8 cellular contexts compared by ENCODE assay signal in the genomic region with DNA sequence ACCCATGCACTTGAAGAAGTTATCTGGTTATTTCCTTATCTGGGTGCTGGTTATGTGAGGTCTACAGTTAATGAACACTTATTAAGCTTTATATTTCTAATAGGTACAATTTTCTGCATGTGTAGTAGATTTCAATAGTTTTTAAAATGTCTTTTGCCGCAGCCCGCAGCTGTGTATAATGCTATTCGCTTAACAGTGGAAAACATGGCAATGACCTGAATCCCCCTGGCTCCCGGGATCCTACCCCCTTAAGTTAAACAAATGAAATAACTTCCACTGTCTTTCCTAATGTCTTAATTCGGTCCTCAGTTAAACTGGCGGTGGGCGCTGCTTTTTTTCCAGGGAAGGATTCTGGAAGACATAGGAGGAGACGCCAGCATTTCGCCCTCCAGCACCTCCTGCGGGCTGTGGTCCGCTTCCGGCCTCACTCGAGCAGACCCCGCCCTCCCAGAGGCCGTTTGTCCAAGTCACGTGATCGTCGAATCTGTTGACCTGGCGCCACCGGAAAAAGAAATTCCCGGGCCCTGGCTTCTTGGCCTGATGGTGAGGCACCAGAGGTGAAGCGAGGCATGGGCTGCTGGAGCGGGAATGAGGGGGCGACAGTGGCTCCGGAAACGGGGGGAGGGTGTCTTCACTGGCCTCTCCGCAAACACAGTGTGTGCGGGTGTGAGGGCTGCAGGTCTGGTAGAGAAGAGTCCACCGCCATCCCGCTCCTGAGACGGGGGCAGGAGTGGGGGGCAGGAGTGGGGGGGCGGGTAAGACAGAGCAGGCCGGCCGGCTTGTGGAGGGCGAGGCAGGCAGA. TPM values are rescaled to one million over a fixed set of nuclear protein-coding genes. Genes with fewer than 3 reads are reported as not detected.
DNase-seq lines count a peak whose midpoint lies in the region; ATAC-seq, FAIRE-seq and TF ChIP-seq lines count a peak whose summit lies in the region.

No MANE protein-coding gene starts in this region.

- intact Hi-C loops in right lobe of liver (cut with DNase I) = no loop called here

- TF ChIP-seq EP300 in A549 (IDR thresholded peaks at IDR 0.05) = no peak

- WGBS in A549 (ENCODE audit: missing lambda C conversion rate) = 3% methylated on average over 32 of the region's 35 CpGs
- WGBS in right lobe of liver (ENCODE audit: insufficient coverage, low coverage, low lambda C conversion rate, missing lambda C conversion rate) = 2% methylated on average over 34 of the region's 35 CpGs

- TF ChIP-seq POLR2A in A549 (IDR thresholded peaks at IDR 0.05; ENCODE audit: low read length) (peak; percentile 71), right lobe of liver (IDR thresholded peaks at IDR 0.05) (peak; percentile 76)

- CTCF ChIA-PET in A549 (lab: Yijun Ruan, JAX) = interaction anchor here (0.6 to 3.4 kb wide), 11 partner anchors 12 to 381 kb away, joined by 3 to 15 read pairs (median 4); no protein-coding TSS in a partner anchor

- ATAC-seq in A549 (peak; percentile 96 to 99), GM18511 (IDR thresholded peaks at IDR 0.05; ENCODE audit: unreplicated experiment) (peak; percentile 78), HG03342 (IDR thresholded peaks at IDR 0.05; ENCODE audit: unreplicated experiment) (peak; percentile 74), right lobe of liver (peak; percentile 96 to 98 (median 98))

- H3K4me3 ChIP-seq in A549 (peak overlapping the region; percentile 56), duodenal mucosa (ENCODE audit: low read depth in 1 of 2, low read length in 2 of 2) (peak overlapping the region; percentile 70 to 75), right lobe of liver (peak overlapping the region; percentile 30 to 64 (median 51))

- no peaks in the 10 kb centered on the region for H3K36me3 ChIP-seq in duodenal mucosa (ENCODE audit: control insufficient read depth in 1 of 2, insufficient read depth in 2 of 2, low read length in 2 of 2)
- no peaks in the 10 kb centered on the region for H3K36me3 ChIP-seq in right lobe of liver

- peak overlapping the region; percentile 86 to 87 for H3K27ac ChIP-seq in A549
- H3K27ac ChIP-seq in duodenal mucosa (ENCODE audit: low read depth, low read length) = peak overlapping the region; percentile 32
- H3K27ac ChIP-seq in right lobe of liver = peak overlapping the region; percentile 36 to 61 (median 39)

- H3K9me3 ChIP-seq in A549 = no peaks in the 10 kb centered on the region
- H3K9me3 ChIP-seq in duodenal mucosa (ENCODE audit: control insufficient read depth in 1 of 2, low read length in 2 of 2) = no peaks in the 10 kb centered on the region
- no peaks in the 10 kb centered on the region for H3K9me3 ChIP-seq in right lobe of liver

- peak; percentile 94 to 98 for DNase-seq in A549 (ENCODE audit: low read depth in 1 of 2, low spot score in 1 of 2)
- peak; percentile 90 for DNase-seq in NCI-H69 (lab: John Stamatoyannopoulos, UW)
- peak; percentile 30 to 33 for DNase-seq in activated CD4-positive, alpha-beta T cell treated with anti-CD3 and anti-CD28 coated beads, Interleukin-2, amount 50 U/mL, for 4 hours
- peak; percentile 89 to 92 (median 92) for DNase-seq in right lobe of liver
- DNase-seq in stimulated activated CD4-positive, alpha-beta T cell treated with anti-CD3 and anti-CD28 coated beads, Interleukin-4, amount 100 ng/mL, for 48 hours (ENCODE audit: low read depth in 2 of 2) = peak; percentile 51 to 70

- 0 out of 5 replicates have a peak, but pooled peaks of 1 of the 2 experiments have one; percentile 10 for TF ChIP-seq RAD21 in A549 (conservative IDR thresholded peaks at IDR 0.05 in 1 of 2, IDR thresholded peaks at IDR 0.05 in 1 of 2)

- no peak for FAIRE-seq in A549 (lab: Jason Lieb, UNC)

- H3K27me3 ChIP-seq in duodenal mucosa (ENCODE audit: control insufficient read depth in 1 of 2, insufficient read depth in 2 of 2, low read length in 2 of 2) (no peaks in the 10 kb centered on the region), right lobe of liver (no peaks in the 10 kb centered on the region)

- TF ChIP-seq CTCF in A549 (IDR thresholded peaks at IDR 0.05) (peak; percentile 37; the same call in 2 of the 3 replicates), right lobe of liver (IDR thresholded peaks at IDR 0.05) (peak in 3 of 4 donors; percentile 17 to 40 (median 39))

- H3K4me1 ChIP-seq in A549 (peaks cover 7% of the 10 kb centered on the region; the same call in 2 of the 3 replicates), duodenal mucosa (ENCODE audit: control insufficient read depth in 1 of 2, insufficient read depth in 2 of 2, low read length in 2 of 2) (peaks cover 0 to 4% of the 10 kb centered on the region in 2 donors), right lobe of liver (peaks cover 0 to 8% (median 0%) of the 10 kb centered on the region in 4 donors)

- H3K4me2 ChIP-seq in A549 = peak overlapping the region; percentile 91

- peak overlapping the region; percentile 59 to 61 for H3K9ac ChIP-seq in duodenal mucosa (ENCODE audit: low read depth in 1 of 2, low read length in 2 of 2)

- POLR2A ChIA-PET in A549 (lab: Yijun Ruan, JAX) = interaction anchor here (0.7 to 1.4 kb wide), 3 partner anchors 20 to 508 kb away, joined by 3 to 6 read pairs (median 5); no protein-coding TSS in a partner anchor

TF ChIP-seq in A549, 52 proteins besides CTCF, POLR2A, EP300 and RAD21 (continues in another document):
- TF ChIP-seq, protein P1, sequence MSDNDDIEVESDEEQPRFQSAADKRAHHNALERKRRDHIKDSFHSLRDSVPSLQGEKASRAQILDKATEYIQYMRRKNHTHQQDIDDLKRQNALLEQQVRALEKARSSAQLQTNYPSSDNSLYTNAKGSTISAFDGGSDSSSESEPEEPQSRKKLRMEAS (IDR thresholded peaks at IDR 0.05) = peak; percentile 91
- TF ChIP-seq CHD4 (IDR thresholded peaks at IDR 0.05; ENCODE audit: borderline replicate concordance) (no peak), POLR2AphosphoS2 (conservative IDR thresholded peaks at IDR 0.05; ENCODE audit: low read length) (no peak), USF2 (IDR thresholded peaks at IDR 0.05) (peak; percentile 94), JUNB (IDR thresholded peaks at IDR 0.05) (no peak), FOXS1 (CRISPR knock-in tag; IDR thresholded peaks at IDR 0.05) (no peak), NFE2L2 (conservative IDR thresholded peaks at IDR 0.05; ENCODE audit: low read length) (no peak), NPAS2 (CRISPR knock-in tag; IDR thresholded peaks at IDR 0.05; ENCODE audit: borderline replicate concordance) (no peak), HEYL (CRISPR knock-in tag; IDR thresholded peaks at IDR 0.05) (no peak), PHF8 (IDR thresholded peaks at IDR 0.05; ENCODE audit: borderline replicate concordance, low read depth) (peak; percentile 81), FOSL2 (IDR thresholded peaks at IDR 0.05) (no peak), FOSL2 (CRISPR knock-in tag; IDR thresholded peaks at IDR 0.05) (peak; percentile 26; the same call in 1 of the 2 replicates), RFX5 (IDR thresholded peaks at IDR 0.05) (no peak), HOXB5 (CRISPR knock-in tag; IDR thresholded peaks at IDR 0.05) (peak; percentile 75; the same call in 1 of the 2 replicates), JUN (IDR thresholded peaks at IDR 0.05) (peak; percentile 51 to 81; a peak in 3 of 5 replicates), FOSB (CRISPR knock-in tag; IDR thresholded peaks at IDR 0.05) (no peak), ZC3H11A (IDR thresholded peaks at IDR 0.05) (no peak), KDM5A (IDR thresholded peaks at IDR 0.05) (peak; percentile 43; the same call in 1 of the 2 replicates), NR3C1 (IDR thresholded peaks at IDR 0.05) (no peak), MAZ (IDR thresholded peaks at IDR 0.05; ENCODE audit: borderline replicate concordance, low read depth, low read length) (no peak)
- TF ChIP-seq, protein P2, sequence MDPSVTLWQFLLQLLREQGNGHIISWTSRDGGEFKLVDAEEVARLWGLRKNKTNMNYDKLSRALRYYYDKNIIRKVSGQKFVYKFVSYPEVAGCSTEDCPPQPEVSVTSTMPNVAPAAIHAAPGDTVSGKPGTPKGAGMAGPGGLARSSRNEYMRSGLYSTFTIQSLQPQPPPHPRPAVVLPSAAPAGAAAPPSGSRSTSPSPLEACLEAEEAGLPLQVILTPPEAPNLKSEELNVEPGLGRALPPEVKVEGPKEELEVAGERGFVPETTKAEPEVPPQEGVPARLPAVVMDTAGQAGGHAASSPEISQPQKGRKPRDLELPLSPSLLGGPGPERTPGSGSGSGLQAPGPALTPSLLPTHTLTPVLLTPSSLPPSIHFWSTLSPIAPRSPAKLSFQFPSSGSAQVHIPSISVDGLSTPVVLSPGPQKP (IDR thresholded peaks at IDR 0.05; ENCODE audit: low read depth, low read length) = 0 out of 2 replicates have a peak, but pooled peaks have one; percentile 21
- TF ChIP-seq, protein P3, sequence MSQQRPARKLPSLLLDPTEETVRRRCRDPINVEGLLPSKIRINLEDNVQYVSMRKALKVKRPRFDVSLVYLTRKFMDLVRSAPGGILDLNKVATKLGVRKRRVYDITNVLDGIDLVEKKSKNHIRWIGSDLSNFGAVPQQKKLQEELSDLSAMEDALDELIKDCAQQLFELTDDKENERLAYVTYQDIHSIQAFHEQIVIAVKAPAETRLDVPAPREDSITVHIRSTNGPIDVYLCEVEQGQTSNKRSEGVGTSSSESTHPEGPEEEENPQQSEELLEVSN (IDR thresholded peaks at IDR 0.05; ENCODE audit: borderline replicate concordance, low read depth) = peak; percentile 92

RNA-seq across cellular contexts. Expression of gene CSPG4, which starts 45.6 kb away (rescaled TPM):
- polyA plus RNA-seq in A549 (2011; rRNA removed) (0.01 TPM in 2 replicates), A549 (2017; fragmentation: RNase III; extraction: RNeasy Plus Mini Kit Qiagen cat#74134 plus additional on column Dnase treatment) (0.01 to 0.06 TPM (median 0.04 TPM) in 3 replicates)
- polyA plus RNA-seq in A549 (2012; cell fraction: cytosol; rRNA removed) = 0.01 and 0.03 TPM in 2 replicates
- polyA plus RNA-seq in A549 (2012; cell fraction: nucleus; rRNA removed) = 0.05 and 0.12 TPM in 2 replicates
- not detected in 2 replicates for polyA minus RNA-seq in A549 (2011; rRNA and poly(A)+ RNA removed)
- total RNA-seq in right lobe of liver = under 1 TPM; 0.12 to 0.29 (median 0.20) TPM

Comparison
In these comparisons a context has a peak if more than half of its experiments do, and no peak if none do; other contexts are left out.
1. Peak in every context shown above with its lines: DNase-seq, ATAC-seq, H3K4me3 ChIP-seq and H3K27ac ChIP-seq.
2. DNase-seq: peak in every context shown above with its lines; median percentile 96 in A549; 92 in right lobe of liver; 90 in NCI-H69; 60 in stimulated activated CD4-positive, alpha-beta T cell treated with anti-CD3 and anti-CD28 coated beads, Interleukin-4, amount 100 ng/mL, for 48 hours; 32 in activated CD4-positive, alpha-beta T cell treated with anti-CD3 and anti-CD28 coated beads, Interleukin-2, amount 50 U/mL, for 4 hours.
3. H3K27ac ChIP-seq: peak in every context shown above with its lines; median percentile 86 in A549; 39 in right lobe of liver; 32 in duodenal mucosa.